In genomic region chr15:62445244-62445643, GRCh38 we compare ENCODE assay signal across 2 cellular contexts.
TF ChIP-seq lines count a peak whose summit lies in the region.

No MANE protein-coding gene starts in this region.

TF ChIP-seq in A549, 52 proteins besides CTCF, POLR2A, EP300 and RAD21:
- no peak for TF ChIP-seq HDAC2 (IDR thresholded peaks at IDR 0.05)
- TF ChIP-seq NFE2L2 (conservative IDR thresholded peaks at IDR 0.05; ENCODE audit: low read length) = no peak
- TF ChIP-seq HOXB5 (CRISPR knock-in tag; IDR thresholded peaks at IDR 0.05) = no peak
- no peak for TF ChIP-seq ZNF302 (CRISPR knock-in tag; IDR thresholded peaks at IDR 0.05)
- no peak for TF ChIP-seq HOXB13 (CRISPR knock-in tag; IDR thresholded peaks at IDR 0.05; ENCODE audit: low read depth)
- TF ChIP-seq HES2 (IDR thresholded peaks at IDR 0.05) = no peak
- TF ChIP-seq ZFP36 (IDR thresholded peaks at IDR 0.05; ENCODE audit: borderline replicate concordance, partially characterized antibody) = no peak
- no peak for TF ChIP-seq SREBF2 (IDR thresholded peaks at IDR 0.05)
- no peak for TF ChIP-seq TP53 (CRISPR knock-in tag; IDR thresholded peaks at IDR 0.05)
- no peak for TF ChIP-seq EHF (CRISPR knock-in tag; IDR thresholded peaks at IDR 0.05)
- TF ChIP-seq USF2 (IDR thresholded peaks at IDR 0.05) = no peak
- TF ChIP-seq BCL3 (IDR thresholded peaks at IDR 0.05) = no peak
TF ChIP-seq in A549: peak in this region for 0.

TF ChIP-seq in IMR-90, 13 proteins besides CTCF, POLR2A, EP300 and RAD21:
- no peak for TF ChIP-seq USF2 (IDR thresholded peaks at IDR 0.05; ENCODE audit: low read depth, low read length)
- no peak for TF ChIP-seq CHD1 (IDR thresholded peaks at IDR 0.05; ENCODE audit: low read depth, low read length)
- no peak for TF ChIP-seq CEBPB (IDR thresholded peaks at IDR 0.05; ENCODE audit: low read depth, low read length)
- TF ChIP-seq BHLHE40 (IDR thresholded peaks at IDR 0.05; ENCODE audit: low read depth, low read length) = 0 out of 2 replicates have a peak, but pooled peaks have one; percentile 12
- no peak for TF ChIP-seq RCOR1 (IDR thresholded peaks at IDR 0.05; ENCODE audit: insufficient replicate concordance, low read length)
- TF ChIP-seq MAZ (IDR thresholded peaks at IDR 0.05; ENCODE audit: borderline replicate concordance, low read depth, low read length) = no peak
- TF ChIP-seq MAFK (IDR thresholded peaks at IDR 0.05; ENCODE audit: low read depth, low read length) = no peak
- 0 out of 2 replicates have a peak, but pooled peaks have one; percentile 37 for TF ChIP-seq FOS (IDR thresholded peaks at IDR 0.05; ENCODE audit: low read depth, low read length)
- no peak for TF ChIP-seq NFE2L2 (IDR thresholded peaks at IDR 0.05; ENCODE audit: low read depth, low read length)
- TF ChIP-seq MXI1 (IDR thresholded peaks at IDR 0.05; ENCODE audit: borderline replicate concordance, low read depth, low read length) = no peak
- no peak for TF ChIP-seq SMC3 (IDR thresholded peaks at IDR 0.05; ENCODE audit: low read depth, low read length)
